In genomic region chr11:128524172-128524571, GRCh38 we compare ENCODE assay signal across 14 cellular contexts.
A peak's percentile ranks its signal among the peaks of the same experiment; 100 is the strongest.
DNase-seq lines count a peak whose midpoint lies in the region; ATAC-seq and TF ChIP-seq lines count a peak whose summit lies in the region.
"Had no signal": no experiment of that assay in that cellular context is flagged by ENCODE, and none has a peak within 500 bp of the region (broad histone marks: within the 10 kb centered on the region; RNA-seq: fewer than 3 reads in every experiment).

No MANE protein-coding gene starts in this region.

- peak overlapping the region; percentile 97 for H3K4me3 Mint-ChIP-seq in activated naive CD4-positive, alpha-beta T cell treated with anti-CD3 and anti-CD28 coated beads, Interleukin-2, amount 50 U/mL, for 24 hours
- peak overlapping the region; percentile 96 for H3K4me3 Mint-ChIP-seq in activated T-helper 1 cell treated with anti-CD3 and anti-CD28 coated beads, Interleukin-12 subunit alpha, Interleukin-12 subunit beta, Interleukin-2, Interleukin-4 antibody, amounts not matched to agents 30 ng/mL and 10 ng/mL and 1 ng/mL, durations not matched to agents 14 hours and 24 hours and 36 hours

- no peak overlapping the region for H3K4me3 ChIP-seq in tibial nerve

- no peaks in the 10 kb centered on the region for H3K9me3 Mint-ChIP-seq in activated naive CD4-positive, alpha-beta T cell treated with anti-CD3 and anti-CD28 coated beads, Interleukin-2, amount 50 U/mL, for 24 hours
- no peaks in the 10 kb centered on the region for H3K9me3 Mint-ChIP-seq in activated T-helper 1 cell treated with anti-CD3 and anti-CD28 coated beads, Interleukin-12 subunit alpha, Interleukin-12 subunit beta, Interleukin-2, Interleukin-4 antibody, amounts not matched to agents 30 ng/mL and 10 ng/mL and 1 ng/mL, durations not matched to agents 14 hours and 24 hours and 36 hours

- no peak for TF ChIP-seq EP300 in tibial nerve (IDR thresholded peaks at IDR 0.05)

- H3K36me3 Mint-ChIP-seq in activated naive CD4-positive, alpha-beta T cell treated with anti-CD3 and anti-CD28 coated beads, Interleukin-2, amount 50 U/mL, for 24 hours = peaks cover 3% of the 10 kb centered on the region
- peaks cover 22% of the 10 kb centered on the region for H3K36me3 Mint-ChIP-seq in activated T-helper 1 cell treated with anti-CD3 and anti-CD28 coated beads, Interleukin-12 subunit alpha, Interleukin-12 subunit beta, Interleukin-2, Interleukin-4 antibody, amounts not matched to agents 30 ng/mL and 10 ng/mL and 1 ng/mL, durations not matched to agents 14 hours and 24 hours and 36 hours (ENCODE audit: low read depth)

- intact Hi-C loops in activated T-helper 1 cell treated with anti-CD3 and anti-CD28 coated beads, Interleukin-12 subunit alpha, Interleukin-12 subunit beta, Interleukin-2, Interleukin-4 antibody, amounts not matched to agents 30 ng/mL and 10 ng/mL and 1 ng/mL, durations not matched to agents 14 hours and 24 hours and 36 hours (cut with micrococcal nuclease) = no loop called here

- no peaks in the 10 kb centered on the region for H3K36me3 ChIP-seq in tibial nerve

- H3K4me1 ChIP-seq in foreskin keratinocyte (peaks cover 31% of the 10 kb centered on the region), tibial nerve (peaks cover 0 to 59% (median 32%) of the 10 kb centered on the region in 4 donors)

- H3K27me3 Mint-ChIP-seq in activated naive CD4-positive, alpha-beta T cell treated with anti-CD3 and anti-CD28 coated beads, Interleukin-2, amount 50 U/mL, for 24 hours = no peaks in the 10 kb centered on the region
- H3K27me3 Mint-ChIP-seq in activated T-helper 1 cell treated with anti-CD3 and anti-CD28 coated beads, Interleukin-12 subunit alpha, Interleukin-12 subunit beta, Interleukin-2, Interleukin-4 antibody, amounts not matched to agents 30 ng/mL and 10 ng/mL and 1 ng/mL, durations not matched to agents 14 hours and 24 hours and 36 hours (ENCODE audit: insufficient read depth) = no peaks in the 10 kb centered on the region

- peak overlapping the region; percentile 97 for H3K27ac Mint-ChIP-seq in activated naive CD4-positive, alpha-beta T cell treated with anti-CD3 and anti-CD28 coated beads, Interleukin-2, amount 50 U/mL, for 24 hours
- H3K27ac Mint-ChIP-seq in activated T-helper 1 cell treated with anti-CD3 and anti-CD28 coated beads, Interleukin-12 subunit alpha, Interleukin-12 subunit beta, Interleukin-2, Interleukin-4 antibody, amounts not matched to agents 30 ng/mL and 10 ng/mL and 1 ng/mL, durations not matched to agents 14 hours and 24 hours and 36 hours = peak overlapping the region; percentile 95

- H3K27me3 ChIP-seq in foreskin keratinocyte (no peaks in the 10 kb centered on the region), tibial nerve (no peaks in the 10 kb centered on the region)

- TF ChIP-seq CTCF in foreskin keratinocyte (conservative IDR thresholded peaks at IDR 0.05) (no peak), tibial nerve (IDR thresholded peaks at IDR 0.05) (no peak), omental fat pad (IDR thresholded peaks at IDR 0.05) (no peak)

- no peak for DNase-seq in activated naive CD4-positive, alpha-beta T cell (lab: John Stamatoyannopoulos, UW)
- no peak for DNase-seq in activated T-helper 1 cell treated with anti-CD3 and anti-CD28 coated beads, Interleukin-12 subunit alpha, Interleukin-12 subunit beta, Interleukin-2, Interleukin-4 antibody, amounts not matched to agents 30 ng/mL and 10 ng/mL and 1 ng/mL, durations not matched to agents 14 hours and 24 hours and 36 hours (ENCODE audit: low spot score)
- no peak for DNase-seq in foreskin keratinocyte
- no peak for DNase-seq in tibial nerve (ENCODE audit: low spot score in 2 of 2)
- DNase-seq in omental fat pad (ENCODE audit: low spot score) = no peak
- DNase-seq in AG08396 (ENCODE audit: low spot score) = no peak
- no peak for DNase-seq in NCI-H524 treated with DMSO at 0.1 percent for 48 hours (lab: John Stamatoyannopoulos, UW)
- DNase-seq: activated gamma-delta T cell treated with Interleukin-2 at 50 U/mL for 16 hours, KBM-7, NCI-H510A, T-helper 9 cell had no signal

- H3K27ac ChIP-seq in foreskin keratinocyte (peak overlapping the region; percentile 89), tibial nerve (peak overlapping the region in 3 of 4 donors; percentile 96 to 99 (median 97))
- H3K27ac ChIP-seq: C4-2B had no signal

- no peak for TF ChIP-seq POLR2A in tibial nerve (IDR thresholded peaks at IDR 0.05)

- no peaks in the 10 kb centered on the region for H3K9me3 ChIP-seq in tibial nerve

- ATAC-seq in foreskin keratinocyte = no peak
- no peak for ATAC-seq in omental fat pad (ENCODE audit: low FRiP score)
- ATAC-seq: left lobe of liver had no signal

- 95% methylated on average over 4 of the region's 4 CpGs for WGBS in tibial nerve, 2 donors

- H3K4me1 Mint-ChIP-seq in activated naive CD4-positive, alpha-beta T cell treated with anti-CD3 and anti-CD28 coated beads, Interleukin-2, amount 50 U/mL, for 24 hours = peaks cover 65% of the 10 kb centered on the region
- H3K4me1 Mint-ChIP-seq in activated T-helper 1 cell treated with anti-CD3 and anti-CD28 coated beads, Interleukin-12 subunit alpha, Interleukin-12 subunit beta, Interleukin-2, Interleukin-4 antibody, amounts not matched to agents 30 ng/mL and 10 ng/mL and 1 ng/mL, durations not matched to agents 14 hours and 24 hours and 36 hours (ENCODE audit: low read depth) = peaks cover 65% of the 10 kb centered on the region
